Comparison of ENCODE assay signal across 17 cellular contexts in genomic region chr2:24863636-24864035, GRCh38.
"Had no signal": no experiment of that assay in that cellular context is flagged by ENCODE, and none has a peak within 500 bp of the region (broad histone marks: within the 10 kb centered on the region; RNA-seq: fewer than 3 reads in every experiment).

No MANE protein-coding gene starts in this region.

- H3K27me3 ChIP-seq: ascending aorta had no signal

- H3K27ac ChIP-seq: ascending aorta, WERI-Rb-1 had no signal

- DNase-seq: activated CD4-positive, alpha-beta memory T cell treated with anti-CD3 and anti-CD28 coated beads, Interleukin-2, amount 10 ng/mL, durations not matched to agents 7 days and 5 days; activated CD4-positive, alpha-beta T cell treated with anti-CD3 and anti-CD28 coated beads for 36 hours; activated naive CD4-positive, alpha-beta T cell; activated T-cell treated with anti-CD3 and anti-CD28 coated beads, Interleukin-2, amount 50 U/mL, for 48 hours; effector memory CD4-positive, alpha-beta T cell; glutamatergic neuron; left colon; mammary epithelial cell; mucosa of descending colon; natural killer cell; nucleus accumbens; stimulated activated CD4-positive, alpha-beta T cell treated with anti-CD3 and anti-CD28 coated beads, Interleukin-15, amount 100 ng/mL, for 24 hours; stimulated activated CD4-positive, alpha-beta T cell treated with anti-CD3 and anti-CD28 coated beads, Interleukin-4, amount 100 ng/mL, for 4 hours; stimulated activated naive CD8-positive, alpha-beta T cell treated with anti-CD3 and anti-CD28 coated beads, Interleukin-15, amount 100 ng/mL, for 72 hours; T-cell; WERI-Rb-1 had no signal

- H3K36me3 ChIP-seq: ascending aorta had no signal

- ATAC-seq: activated CD4-positive, alpha-beta T cell treated with anti-CD3 and anti-CD28 coated beads for 36 hours; left colon; mucosa of descending colon; natural killer cell; stimulated activated naive CD8-positive, alpha-beta T cell treated with anti-CD3 and anti-CD28 coated beads, Interleukin-15, amount 100 ng/mL, for 72 hours; T-cell had no signal

- H3K4me3 ChIP-seq: ascending aorta, mucosa of descending colon had no signal

- H3K4me1 ChIP-seq: ascending aorta had no signal

- H3K9me3 ChIP-seq: ascending aorta, mucosa of descending colon had no signal
